In genomic region chr15:61003683-61004299, GRCh38 we compare ENCODE assay signal across 31 cellular contexts.
A peak's percentile ranks its signal among the peaks of the same experiment; 100 is the strongest.
DNase-seq lines count a peak whose midpoint lies in the region; ATAC-seq and TF ChIP-seq lines count a peak whose summit lies in the region.
"Had no signal": no experiment of that assay in that cellular context is flagged by ENCODE, and none has a peak within 500 bp of the region (broad histone marks: within the 10 kb centered on the region; RNA-seq: fewer than 3 reads in every experiment).

No MANE protein-coding gene starts in this region.

- no peak overlapping the region for H4K5ac ChIP-seq in H9 (ENCODE audit: insufficient read length, low read depth, low read length)

- no CpG with 5 or more reads among the region's 5 CpGs for WGBS in H9 (ENCODE audit: extremely low coverage, insufficient read length, low lambda C conversion rate)

- no peak overlapping the region for H2BK15ac ChIP-seq in H9 (ENCODE audit: low read depth, low read length)

- H3K27ac ChIP-seq in H9 (ENCODE audit: insufficient read length, low read depth, low read length) (peak overlapping the region; percentile 80), neural progenitor cell (peak overlapping the region; percentile 91)
- H3K27ac ChIP-seq: A549, lower lobe of right lung, neutrophil, prostate gland, tibial nerve had no signal

- H2BK20ac ChIP-seq in H9 (ENCODE audit: low read depth, low read length, poor library complexity, severe bottlenecking): no peak overlapping the region

- H3K36me3 Mint-ChIP-seq in H9 (ENCODE audit: insufficient read depth in 1 of 3, low read depth in 3 of 3) (no peaks in the 10 kb centered on the region), neural progenitor cell (peaks cover 3% of the 10 kb centered on the region)
- H3K36me3 Mint-ChIP-seq: activated naive CD4-positive, alpha-beta T cell treated with anti-CD3 and anti-CD28 coated beads, Interleukin-2, amount 50 U/mL, for 72 hours; IgD-negative memory B cell had no signal

- peaks cover 5% of the 10 kb centered on the region; the same call in 1 of the 2 replicates for H3K27me3 Mint-ChIP-seq in H9 (ENCODE audit: low read depth)
- peaks cover 3% of the 10 kb centered on the region for H3K27me3 Mint-ChIP-seq in neural progenitor cell (ENCODE audit: insufficient read depth, low read depth)

- H3K9ac ChIP-seq in H9 (ENCODE audit: extremely low read depth, insufficient read length, low read length): no peak overlapping the region
- no peak overlapping the region for H3K9ac ChIP-seq in neural progenitor cell

- H3K4me2 ChIP-seq in H9 (ENCODE audit: insufficient read depth, insufficient read length, low read length) (peak overlapping the region; percentile 4), neural progenitor cell (peak overlapping the region; percentile 23)
- H3K4me2 ChIP-seq: A549 had no signal

- H3K4me1 Mint-ChIP-seq in H9: peaks cover 53 to 54% of the 10 kb centered on the region in 2 experiments
- H3K4me1 Mint-ChIP-seq in neural progenitor cell: peaks cover 32% of the 10 kb centered on the region
- H3K4me1 Mint-ChIP-seq: CD4-positive, CD25-positive, alpha-beta regulatory T cell; IgD-negative memory B cell had no signal

- H3K9me3 Mint-ChIP-seq in H9 (no peaks in the 10 kb centered on the region; a peak in 1 of 5 replicates), neural progenitor cell (no peaks in the 10 kb centered on the region)
- H3K9me3 Mint-ChIP-seq: activated naive CD4-positive, alpha-beta T cell treated with anti-CD3 and anti-CD28 coated beads, Interleukin-2, amount 50 U/mL, for 72 hours; activated T-helper 2 cell treated with anti-CD3 and anti-CD28 coated beads, Interferon-gamma antibody, Interleukin-2, Interleukin-4, amounts not matched to agents 10 μg/mL and 5 μg/mL and 100 μg/mL, durations not matched to agents 14 hours and 24 hours and 36 hours; IgD-negative memory B cell had no signal

- no peaks in the 10 kb centered on the region for H3K23me2 ChIP-seq in H9 (ENCODE audit: insufficient read length, low read depth, low read length, poor library complexity, severe bottlenecking)

- no peak overlapping the region for H2BK120ac ChIP-seq in H9 (ENCODE audit: low read depth, low read length, poor library complexity, severe bottlenecking)

- H3K14ac ChIP-seq in H9 (ENCODE audit: insufficient read depth, low read length): no peak overlapping the region

- H2BK5ac ChIP-seq in H9 (ENCODE audit: insufficient read length, low read length): no peak overlapping the region

- TF ChIP-seq CTCF in H9 (conservative IDR thresholded peaks at IDR 0.05) (no peak), neural progenitor cell (IDR thresholded peaks at IDR 0.05) (no peak)

- peak; percentile 40 for DNase-seq in H9
- peak; percentile 35 for DNase-seq in cerebellum (ENCODE audit: low spot score)
- peak; percentile 23 for DNase-seq in iPS-NIHi11 (ENCODE audit: low spot score)
- DNase-seq in neural progenitor cell (ENCODE audit: low spot score): peak; percentile 73
- no peak for DNase-seq in middle frontal gyrus (ENCODE audit: extremely low spot score, low spot score)
- DNase-seq in activated effector memory CD4-positive, alpha-beta T cell treated with Interleukin-2 at 50 U/mL for 16 hours: no peak
- DNase-seq in sciatic nerve (ENCODE audit: low spot score): no peak
- DNase-seq: activated CD4-positive, alpha-beta T cell treated with anti-CD3 and anti-CD28 coated beads for 4 hours; activated CD8-positive, alpha-beta memory T cell treated with anti-CD3 and anti-CD28 coated beads for 24 hours; activated T-cell treated with anti-CD3 and anti-CD28 coated beads for 4 hours; AML-193; amygdala; CD4-positive, CD25-positive, alpha-beta regulatory T cell; effector CD4-positive, alpha-beta T cell; erythroblast; lower lobe of right lung; NCI-H2107; NCI-H345; NCI-H748 treated with DMSO at 0.1 percent for 48 hours; SIG-M5; stimulated activated CD4-positive, alpha-beta T cell treated with anti-CD3 and anti-CD28 coated beads, Interleukin-4, amount 100 ng/mL, for 1 hour; T-helper 9 cell had no signal

- H2AK5ac ChIP-seq in H9 (ENCODE audit: insufficient read length, low read length): no peak overlapping the region

- H3K79me1 ChIP-seq in H9 (ENCODE audit: insufficient read depth, low read depth, low read length, poor library complexity, severe bottlenecking): no peaks in the 10 kb centered on the region

- ATAC-seq in sciatic nerve (no peak), GM19035 (IDR thresholded peaks at IDR 0.05; ENCODE audit: unreplicated experiment) (no peak)
- ATAC-seq: A549; activated naive CD4-positive, alpha-beta T cell treated with anti-CD3 and anti-CD28 coated beads, Interleukin-2, amount 50 U/mL, for 72 hours; GM12878; lower lobe of right lung had no signal

- H3K27me3 ChIP-seq in H9 (ENCODE audit: insufficient read depth, low read length): no peaks in the 10 kb centered on the region
- H3K27me3 ChIP-seq in neural progenitor cell: no peaks in the 10 kb centered on the region
- H3K27me3 ChIP-seq: tibial nerve had no signal

- H3K4ac ChIP-seq in H9 (ENCODE audit: low read depth, low read length): no peak overlapping the region

- H3K23ac ChIP-seq in H9 (ENCODE audit: insufficient read length, low read depth, low read length): no peak overlapping the region

- H4K20me1 ChIP-seq in H9 (ENCODE audit: control insufficient read depth, insufficient read depth, insufficient read length) (no peaks in the 10 kb centered on the region), neural progenitor cell (ENCODE audit: low read depth) (no peaks in the 10 kb centered on the region)

- H3K9me3 ChIP-seq in H9 (ENCODE audit: control insufficient read depth, low read depth, low read length): no peaks in the 10 kb centered on the region
- no peaks in the 10 kb centered on the region for H3K9me3 ChIP-seq in neural progenitor cell (ENCODE audit: low read depth)
- H3K9me3 ChIP-seq: A549, lower lobe of right lung, neutrophil, prostate gland, tibial nerve had no signal

- no peak overlapping the region for H3K18ac ChIP-seq in H9 (ENCODE audit: insufficient read length, low read depth, low read length)

- no peak overlapping the region for H3K4me3 ChIP-seq in neural progenitor cell
- H3K4me3 ChIP-seq: A549, GM12878, lower lobe of right lung, prostate gland, tibial nerve had no signal

- H2AFZ ChIP-seq in H9 (ENCODE audit: low read length) (no peak overlapping the region), neural progenitor cell (replicated peaks) (peak overlapping the region; percentile 35)

- no peak overlapping the region for H2BK12ac ChIP-seq in H9 (ENCODE audit: insufficient read length, low read depth, low read length)

- no peak overlapping the region for H3K56ac ChIP-seq in H9 (ENCODE audit: insufficient read length, low read depth, low read length)

- no peak overlapping the region for H4K91ac ChIP-seq in H9 (ENCODE audit: insufficient read length, low read depth, low read length)

- H3K4me1 ChIP-seq in H9 (ENCODE audit: insufficient read depth, low read length) (peaks cover 2% of the 10 kb centered on the region), neural progenitor cell (peaks cover 17% of the 10 kb centered on the region)
- H3K4me1 ChIP-seq: A549, lower lobe of right lung, prostate gland, tibial nerve had no signal

- H3F3A ChIP-seq in neural progenitor cell (ENCODE audit: low read depth): peaks cover 28% of the 10 kb centered on the region

- peak overlapping the region in 1 of 2 experiments; percentile 10; a peak in 2 of 5 replicates for H3K4me3 Mint-ChIP-seq in H9
- H3K4me3 Mint-ChIP-seq in neural progenitor cell: peak overlapping the region; percentile 39
- H3K4me3 Mint-ChIP-seq: IgD-negative memory B cell had no signal

- H3K27ac Mint-ChIP-seq in H9 (peak overlapping the region; percentile 82 to 98 (median 98)), neural progenitor cell (peak overlapping the region; percentile 96)
- H3K27ac Mint-ChIP-seq: activated naive CD4-positive, alpha-beta T cell treated with anti-CD3 and anti-CD28 coated beads, Interleukin-2, amount 50 U/mL, for 72 hours; activated T-helper 2 cell treated with anti-CD3 and anti-CD28 coated beads, Interferon-gamma antibody, Interleukin-2, Interleukin-4, amounts not matched to agents 10 μg/mL and 5 μg/mL and 100 μg/mL, durations not matched to agents 14 hours and 24 hours and 36 hours; CD4-positive, CD25-positive, alpha-beta regulatory T cell; IgD-negative memory B cell had no signal

- no peak overlapping the region for H3T11ph ChIP-seq in H9 (ENCODE audit: low read length)

- intact Hi-C loops in sciatic nerve (cut with DNase I): no loop called here

- H4K8ac ChIP-seq in H9 (replicated peaks; ENCODE audit: insufficient read length, low read depth, low read length): no peak overlapping the region

- H3K36me3 ChIP-seq in neural progenitor cell: no peaks in the 10 kb centered on the region
- H3K36me3 ChIP-seq: lower lobe of right lung, neutrophil, prostate gland, tibial nerve had no signal

- H3K79me2 ChIP-seq in H9 (ENCODE audit: insufficient read depth, low read length) (no peaks in the 10 kb centered on the region), neural progenitor cell (ENCODE audit: low read depth) (no peaks in the 10 kb centered on the region)

Comparison
In these comparisons a context has a peak if more than half of its experiments do, and no peak if none do; other contexts are left out.
1. DNase-seq: peak in H9 (single experiment), cerebellum (single experiment), iPS-NIHi11 (single experiment) and neural progenitor cell (single experiment); none in middle frontal gyrus (single experiment), activated effector memory CD4-positive, alpha-beta T cell treated with Interleukin-2 at 50 U/mL for 16 hours (single experiment) and sciatic nerve (single experiment).